In the genomic region with DNA sequence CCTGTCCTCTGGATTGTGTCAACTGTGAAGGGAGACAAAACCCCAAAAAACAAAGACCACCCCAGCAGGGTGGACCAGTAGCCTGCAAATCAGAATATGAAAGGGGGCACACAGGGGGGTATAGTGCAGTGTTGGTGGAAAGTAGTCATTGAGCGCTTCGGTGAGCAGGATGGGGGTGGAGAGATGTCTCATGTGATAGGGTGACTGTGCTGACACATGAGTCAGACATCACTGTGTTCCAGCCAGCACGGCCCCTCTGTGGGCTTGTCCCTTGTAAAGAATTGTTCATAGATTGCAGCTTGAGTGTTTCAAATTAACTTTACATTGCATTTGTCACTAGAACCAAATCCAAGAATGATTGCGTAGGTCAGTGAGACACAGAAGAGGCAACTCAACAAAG, we compare ENCODE assay signal across 17 cellular contexts. TPM values are rescaled to one million over a fixed set of nuclear protein-coding genes. Genes with fewer than 3 reads are reported as not detected.
DNase-seq lines count a peak whose midpoint lies in the region; ATAC-seq and TF ChIP-seq lines count a peak whose summit lies in the region.
"Had no signal": no experiment of that assay in that cellular context is flagged by ENCODE, and none has a peak within 500 bp of the region (broad histone marks: within the 10 kb centered on the region; RNA-seq: fewer than 3 reads in every experiment).

No MANE protein-coding gene starts in this region.

- intact Hi-C loops in activated CD4-positive, alpha-beta T cell treated with anti-CD3 and anti-CD28 coated beads for 36 hours (cut with DNase I, micrococcal nuclease) = no loop called here

- H3K4me1 Mint-ChIP-seq in activated CD4-positive, alpha-beta T cell treated with anti-CD3 and anti-CD28 coated beads for 36 hours = peaks cover 7% of the 10 kb centered on the region
- H3K4me1 Mint-ChIP-seq in progenitor cell of endocrine pancreas (ENCODE audit: low read depth) = no peaks in the 10 kb centered on the region

- H3K27me3 Mint-ChIP-seq in activated CD4-positive, alpha-beta T cell treated with anti-CD3 and anti-CD28 coated beads for 36 hours = no peaks in the 10 kb centered on the region
- H3K27me3 Mint-ChIP-seq in progenitor cell of endocrine pancreas = no peaks in the 10 kb centered on the region
- H3K27me3 Mint-ChIP-seq: T-cell had no signal

- no peak for TF ChIP-seq CTCF in progenitor cell of endocrine pancreas (IDR thresholded peaks at IDR 0.05; ENCODE audit: unreplicated experiment)

- CTCF ChIA-PET in activated CD4-positive, alpha-beta T cell treated with anti-CD3 and anti-CD28 coated beads for 36 hours (lab: Charles Lee) = interaction anchor here (0.6 kb wide), 1 partner anchor 82 kb away, joined by 3 read pairs; no protein-coding TSS in a partner anchor

- peak; percentile 73 for ATAC-seq in activated CD4-positive, alpha-beta T cell treated with anti-CD3 and anti-CD28 coated beads for 36 hours
- ATAC-seq in esophagus mucosa = peak; percentile 43
- no peak for ATAC-seq in GM19397 (IDR thresholded peaks at IDR 0.05; ENCODE audit: unreplicated experiment)
- ATAC-seq: T-cell had no signal

- peak overlapping the region; percentile 26 for H3K27ac Mint-ChIP-seq in activated CD4-positive, alpha-beta T cell treated with anti-CD3 and anti-CD28 coated beads for 36 hours
- no peak overlapping the region for H3K27ac Mint-ChIP-seq in progenitor cell of endocrine pancreas
- H3K27ac Mint-ChIP-seq: T-cell had no signal

- H3K36me3 Mint-ChIP-seq in activated CD4-positive, alpha-beta T cell treated with anti-CD3 and anti-CD28 coated beads for 36 hours (ENCODE audit: low read depth) = peaks cover 57% of the 10 kb centered on the region
- peaks cover 68% of the 10 kb centered on the region for H3K36me3 Mint-ChIP-seq in progenitor cell of endocrine pancreas (ENCODE audit: insufficient read depth)

- POLR2A ChIA-PET in activated CD4-positive, alpha-beta T cell treated with anti-CD3 and anti-CD28 coated beads for 36 hours (lab: Charles Lee) = no interaction called here

- no peak overlapping the region for H3K4me3 Mint-ChIP-seq in activated CD4-positive, alpha-beta T cell treated with anti-CD3 and anti-CD28 coated beads for 36 hours
- peak overlapping the region; percentile 18 for H3K4me3 Mint-ChIP-seq in progenitor cell of endocrine pancreas (ENCODE audit: low read depth)
- H3K4me3 Mint-ChIP-seq: T-cell had no signal

- H3K9me3 Mint-ChIP-seq in activated CD4-positive, alpha-beta T cell treated with anti-CD3 and anti-CD28 coated beads for 36 hours (ENCODE audit: low read depth) = peaks cover 21% of the 10 kb centered on the region
- H3K9me3 Mint-ChIP-seq in progenitor cell of endocrine pancreas (ENCODE audit: low read depth) = peaks cover 33% of the 10 kb centered on the region

- DNase-seq in activated CD4-positive, alpha-beta T cell treated with anti-CD3 and anti-CD28 coated beads for 36 hours = peak; percentile 27
- DNase-seq in activated CD4-positive, alpha-beta T cell treated with anti-CD3 and anti-CD28 coated beads, Interleukin-2, amount 50 U/mL, for 1 hour = no peak
- DNase-seq in RKO (ENCODE audit: low spot score) (peak; percentile 87), progenitor cell of endocrine pancreas (ENCODE audit: low spot score, unreplicated experiment) (no peak), DMS53 (lab: John Stamatoyannopoulos, UW) (no peak)
- no peak for DNase-seq in activated CD8-positive, alpha-beta memory T cell treated with anti-CD3 and anti-CD28 coated beads for 24 hours
- DNase-seq: activated CD4-positive, alpha-beta T cell treated with anti-CD3 and anti-CD28 coated beads for 1 hour; activated T-cell treated with anti-CD3 and anti-CD28 coated beads, Interleukin-2, amount 50 U/mL, for 1 hour; heart right ventricle; kidney; NCI-H2081 treated with DMSO at 0.1 percent for 48 hours; NCI-H82; sigmoid colon; T-cell had no signal

RNA-seq across cellular contexts. Expression of a gene that starts 7.4 kb away (rescaled TPM):
- 1 to 10 TPM; 7.0 to 7.7 TPM for total RNA-seq in activated CD4-positive, alpha-beta T cell treated with anti-CD3 and anti-CD28 coated beads for 36 hours
- total RNA-seq in esophagus mucosa (15.4 TPM), progenitor cell of endocrine pancreas (21.9 and 23.2 TPM in 2 replicates)

RNA-seq across cellular contexts. Expression of a gene that starts 23.2 kb away (rescaled TPM):
- total RNA-seq in activated CD4-positive, alpha-beta T cell treated with anti-CD3 and anti-CD28 coated beads for 36 hours = 1 to 10 TPM in 1 of 2 experiments, under 1 TPM in 1; 0.60 to 1.2 TPM
- total RNA-seq in esophagus mucosa (0.20 TPM), progenitor cell of endocrine pancreas (5.4 and 6.5 TPM in 2 replicates)
- total RNA-seq: G401 had no signal

RNA-seq across cellular contexts. Expression of a gene that starts 27.1 kb away (rescaled TPM):
- 10 to 100 TPM; 10.4 to 11.4 TPM for total RNA-seq in activated CD4-positive, alpha-beta T cell treated with anti-CD3 and anti-CD28 coated beads for 36 hours
- total RNA-seq in esophagus mucosa = 0.84 TPM
- 2.0 and 2.5 TPM in 2 replicates for total RNA-seq in progenitor cell of endocrine pancreas

RNA-seq across cellular contexts. Expression of a gene that starts 54.7 kb away (rescaled TPM):
- total RNA-seq in activated CD4-positive, alpha-beta T cell treated with anti-CD3 and anti-CD28 coated beads for 36 hours = 1 to 10 TPM; 4.3 to 5.0 TPM
- total RNA-seq in esophagus mucosa (2.2 TPM), progenitor cell of endocrine pancreas (3.8 and 4.4 TPM in 2 replicates)

Comparison
In these comparisons a context has a peak if more than half of its experiments do, and no peak if none do; other contexts are left out.
1. DNase-seq: peak in activated CD4-positive, alpha-beta T cell treated with anti-CD3 and anti-CD28 coated beads for 36 hours (single experiment) and RKO (single experiment); none in activated CD4-positive, alpha-beta T cell treated with anti-CD3 and anti-CD28 coated beads, Interleukin-2, amount 50 U/mL, for 1 hour (single experiment), progenitor cell of endocrine pancreas (single experiment), DMS53 (single experiment) and activated CD8-positive, alpha-beta memory T cell treated with anti-CD3 and anti-CD28 coated beads for 24 hours (single experiment).